Comparison of ENCODE assay signal across 21 cellular contexts in genomic region chr6:99810942-99811633, GRCh38.
"Had no signal": no experiment of that assay in that cellular context is flagged by ENCODE, and none has a peak within 500 bp of the region (broad histone marks: within the 10 kb centered on the region; RNA-seq: fewer than 3 reads in every experiment).

No MANE protein-coding gene starts in this region.

- H3K36me3 Mint-ChIP-seq: activated naive CD8-positive, alpha-beta T cell treated with anti-CD3 and anti-CD28 coated beads, Interleukin-2, amount 10 ng/mL, durations not matched to agents 7 days and 5 days; mesothelial cell of epicardium; stimulated activated memory B cell treated with anti-CD40 and anti-IgM and Interleukin-4, amounts not matched to agents 10 μg/mL and 1 μg/mL and 100 μg/mL, for 72 hours had no signal

- H3K9me3 ChIP-seq: spleen, thoracic aorta, uterus had no signal

- H3K9me3 Mint-ChIP-seq: activated CD8-positive, alpha-beta T cell treated with anti-CD3 and anti-CD28 coated beads for 36 hours; activated naive CD8-positive, alpha-beta T cell treated with anti-CD3 and anti-CD28 coated beads, Interleukin-2, amount 10 ng/mL, durations not matched to agents 7 days and 5 days; activated T-helper 17 cell treated with anti-CD3 and anti-CD28 coated beads, Interleukin-2, amount 50 U/mL, for 72 hours; nephron; stimulated activated memory B cell treated with anti-CD40 and anti-IgM and Interleukin-4, amounts not matched to agents 10 μg/mL and 1 μg/mL and 100 μg/mL, for 72 hours had no signal

- H3K4me1 ChIP-seq: spleen, uterus had no signal

- H3K4me3 Mint-ChIP-seq: activated CD8-positive, alpha-beta T cell treated with anti-CD3 and anti-CD28 coated beads for 36 hours; activated naive CD8-positive, alpha-beta T cell treated with anti-CD3 and anti-CD28 coated beads, Interleukin-2, amount 10 ng/mL, durations not matched to agents 7 days and 5 days; activated T-helper 17 cell treated with anti-CD3 and anti-CD28 coated beads, Interleukin-2, amount 50 U/mL, for 72 hours; mesothelial cell of epicardium; nephron; stimulated activated memory B cell treated with anti-CD40 and anti-IgM and Interleukin-4, amounts not matched to agents 10 μg/mL and 1 μg/mL and 100 μg/mL, for 72 hours had no signal

- H3K36me3 ChIP-seq: spleen, thoracic aorta, uterus had no signal

- H3K4me3 ChIP-seq: dorsolateral prefrontal cortex, spleen, thoracic aorta, uterus had no signal

- DNase-seq: activated CD4-positive, alpha-beta T cell treated with anti-CD3 and anti-CD28 coated beads for 48 hours; activated CD4-positive, CD25-positive, alpha-beta regulatory T cell; activated CD8-positive, alpha-beta T cell treated with anti-CD3 and anti-CD28 coated beads for 36 hours; activated naive CD4-positive, alpha-beta T cell treated with Interleukin-2 at 50 U/mL for 16 hours; activated naive CD8-positive, alpha-beta T cell treated with anti-CD3 and anti-CD28 coated beads, Interleukin-2, amount 10 ng/mL, durations not matched to agents 7 days and 5 days; activated T-cell treated with anti-CD3 and anti-CD28 coated beads, Interleukin-2, amount 50 U/mL, for 1 hour; amygdala; dorsolateral prefrontal cortex; erythroblast; foreskin melanocyte; glutamatergic neuron; hypothalamus; nucleus accumbens; spleen; stimulated activated CD4-positive, alpha-beta T cell treated with anti-CD3 and anti-CD28 coated beads, Interleukin-4, amount 100 ng/mL, for 4 hours; uterus had no signal

- H3K27ac ChIP-seq: dorsolateral prefrontal cortex, spleen, thoracic aorta, uterus had no signal

- H3K27ac Mint-ChIP-seq: activated CD8-positive, alpha-beta T cell treated with anti-CD3 and anti-CD28 coated beads for 36 hours; activated naive CD8-positive, alpha-beta T cell treated with anti-CD3 and anti-CD28 coated beads, Interleukin-2, amount 10 ng/mL, durations not matched to agents 7 days and 5 days; activated T-helper 17 cell treated with anti-CD3 and anti-CD28 coated beads, Interleukin-2, amount 50 U/mL, for 72 hours; mesothelial cell of epicardium; nephron; stimulated activated memory B cell treated with anti-CD40 and anti-IgM and Interleukin-4, amounts not matched to agents 10 μg/mL and 1 μg/mL and 100 μg/mL, for 72 hours had no signal

- H3K4me1 Mint-ChIP-seq: activated naive CD8-positive, alpha-beta T cell treated with anti-CD3 and anti-CD28 coated beads, Interleukin-2, amount 10 ng/mL, durations not matched to agents 7 days and 5 days; activated T-helper 17 cell treated with anti-CD3 and anti-CD28 coated beads, Interleukin-2, amount 50 U/mL, for 72 hours; mesothelial cell of epicardium; nephron; stimulated activated memory B cell treated with anti-CD40 and anti-IgM and Interleukin-4, amounts not matched to agents 10 μg/mL and 1 μg/mL and 100 μg/mL, for 72 hours had no signal

- ATAC-seq: activated CD8-positive, alpha-beta T cell treated with anti-CD3 and anti-CD28 coated beads for 36 hours; activated T-helper 17 cell treated with anti-CD3 and anti-CD28 coated beads, Interleukin-2, amount 50 U/mL, for 72 hours; stimulated activated memory B cell treated with anti-CD40 and anti-IgM and Interleukin-4, amounts not matched to agents 10 μg/mL and 1 μg/mL and 100 μg/mL, for 72 hours had no signal

- H3K27me3 ChIP-seq: uterus had no signal
